Comparison of ENCODE assay signal across 24 cellular contexts in the genomic region with DNA sequence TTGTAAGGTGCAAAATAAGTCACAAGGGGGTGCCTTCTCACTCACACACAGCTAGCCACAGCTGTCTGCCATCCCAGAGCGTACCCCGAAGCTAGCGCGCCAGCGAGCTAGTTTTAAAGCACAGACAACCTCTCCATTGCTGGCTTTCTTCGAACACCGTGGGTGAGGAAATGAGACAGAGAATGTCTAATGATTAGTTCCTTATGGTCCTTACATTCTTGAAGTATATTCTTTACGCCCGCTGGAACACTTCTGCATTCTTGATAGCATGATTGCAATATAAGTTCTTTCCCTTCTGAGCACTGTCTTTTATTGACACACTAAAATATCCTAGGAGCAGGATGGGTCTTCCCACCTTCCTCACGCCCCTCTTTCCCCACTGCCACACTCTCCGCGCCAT.
DNase-seq lines count a peak whose midpoint lies in the region; ATAC-seq, FAIRE-seq and TF ChIP-seq lines count a peak whose summit lies in the region.
"Had no signal": no experiment of that assay in that cellular context is flagged by ENCODE, and none has a peak within 500 bp of the region (broad histone marks: within the 10 kb centered on the region; RNA-seq: fewer than 3 reads in every experiment).

No MANE protein-coding gene starts in this region.

- H2AK5ac ChIP-seq in mesenchymal stem cell (ENCODE audit: low read length, severe bottlenecking) = no peak overlapping the region

- H2BK120ac ChIP-seq in mesenchymal stem cell (ENCODE audit: low read depth, low read length) = no peak overlapping the region

- H3K79me1 ChIP-seq in mesenchymal stem cell (replicated peaks; ENCODE audit: low read length, poor library complexity, severe bottlenecking) = peaks cover 3% of the 10 kb centered on the region

- TF ChIP-seq CTCF in chondrocyte (IDR thresholded peaks at IDR 0.05) (peak; percentile 34), gastroesophageal sphincter (IDR thresholded peaks at IDR 0.05) (peak in 1 of 4 experiments; percentile 22), vagina (IDR thresholded peaks at IDR 0.05) (no peak), mucosa of descending colon (IDR thresholded peaks at IDR 0.05) (no peak)

- H4K8ac ChIP-seq in mesenchymal stem cell (ENCODE audit: low read length) = no peak overlapping the region

- peaks cover 10% of the 10 kb centered on the region for H3K36me3 Mint-ChIP-seq in activated naive CD4-positive, alpha-beta T cell treated with anti-CD3 and anti-CD28 coated beads, Interleukin-2, amount 50 U/mL, for 24 hours
- H3K36me3 Mint-ChIP-seq in activated naive CD4-positive, alpha-beta T cell treated with anti-CD3 and anti-CD28 coated beads, Interleukin-2, amount 10 ng/mL, durations not matched to agents 7 days and 5 days = no peaks in the 10 kb centered on the region
- H3K36me3 Mint-ChIP-seq in chondrocyte (ENCODE audit: low read depth) = peaks cover 4% of the 10 kb centered on the region

- H3K27me3 ChIP-seq in gastroesophageal sphincter (no peaks in the 10 kb centered on the region), vagina (no peaks in the 10 kb centered on the region), mesenchymal stem cell (ENCODE audit: control insufficient read depth in 1 of 2, insufficient read depth in 1 of 2, low read length in 2 of 2) (no peaks in the 10 kb centered on the region)
- H3K27me3 ChIP-seq: heart right ventricle, uterus had no signal

- no peaks in the 10 kb centered on the region for H3K9me3 ChIP-seq in gastroesophageal sphincter
- no peaks in the 10 kb centered on the region for H3K9me3 ChIP-seq in vagina
- no peaks in the 10 kb centered on the region for H3K9me3 ChIP-seq in mucosa of descending colon
- no peaks in the 10 kb centered on the region for H3K9me3 ChIP-seq in mesenchymal stem cell (ENCODE audit: control insufficient read depth, low read length)
- H3K9me3 ChIP-seq: heart right ventricle, uterus had no signal

- no peak overlapping the region for H2BK12ac ChIP-seq in mesenchymal stem cell (ENCODE audit: low read length in 2 of 2)

- CTCF ChIA-PET in activated naive CD4-positive, alpha-beta T cell treated with anti-CD3 and anti-CD28 coated beads, Interleukin-2, amount 10 ng/mL, durations not matched to agents 7 days and 5 days (lab: Charles Lee) = no interaction called here

- H2BK15ac ChIP-seq in mesenchymal stem cell (ENCODE audit: low read depth, poor library complexity, severe bottlenecking) = no peak overlapping the region

- intact Hi-C loops in vagina (cut with DNase I) = no loop called here
- intact Hi-C loops in mucosa of descending colon (cut with DNase I, micrococcal nuclease) = no loop called here

- 51 to 57% methylated on average over 7 to 12 of the region's 12 CpGs for WGBS in gastroesophageal sphincter (ENCODE audit: low coverage in 1 of 2), 2 donors
- 97% methylated on average over 11 of the region's 12 CpGs for WGBS in mesenchymal stem cell

- peak overlapping the region in 1 of 2 donors; percentile 0 for H3K4me3 ChIP-seq in gastroesophageal sphincter
- H3K4me3 ChIP-seq in vagina = peak overlapping the region in 1 of 2 donors; percentile 10
- H3K4me3 ChIP-seq in mucosa of descending colon = no peak overlapping the region
- peak overlapping the region in 1 of 2 experiments; percentile 46 for H3K4me3 ChIP-seq in mesenchymal stem cell (ENCODE audit: insufficient read depth in 1 of 2, low read depth in 1 of 2, low read length in 2 of 2)
- H3K4me3 ChIP-seq: heart right ventricle, PC-9, uterus had no signal

- H2BK5ac ChIP-seq in mesenchymal stem cell (ENCODE audit: low read depth, low read length, poor library complexity, severe bottlenecking) = no peak overlapping the region

- H3K27ac ChIP-seq in gastroesophageal sphincter = peak overlapping the region in 3 of 4 donors; percentile 29 to 83 (median 61)
- peak overlapping the region; percentile 59 for H3K27ac ChIP-seq in vagina
- H3K27ac ChIP-seq in mesenchymal stem cell (ENCODE audit: low read length, poor library complexity, severe bottlenecking) = no peak overlapping the region
- H3K27ac ChIP-seq: PC-9 had no signal

- TF ChIP-seq EP300 in gastroesophageal sphincter (IDR thresholded peaks at IDR 0.05) = no peak

- H3K18ac ChIP-seq in mesenchymal stem cell (ENCODE audit: low read depth in 1 of 2, low read length in 2 of 2) = no peak overlapping the region

- TF ChIP-seq POLR2A in gastroesophageal sphincter (IDR thresholded peaks at IDR 0.05) (no peak), vagina (IDR thresholded peaks at IDR 0.05) (no peak), GM12892 (IDR thresholded peaks at IDR 0.05; ENCODE audit: low read depth, low read length) (no peak)

- FAIRE-seq in GM12892 (lab: Jason Lieb, UNC) = no peak

- no peak overlapping the region for H4K91ac ChIP-seq in mesenchymal stem cell (ENCODE audit: low read length)

- H3K14ac ChIP-seq in mesenchymal stem cell (ENCODE audit: low read length in 2 of 2) = no peak overlapping the region

- peaks cover 22% of the 10 kb centered on the region for H3K4me1 Mint-ChIP-seq in activated naive CD4-positive, alpha-beta T cell treated with anti-CD3 and anti-CD28 coated beads, Interleukin-2, amount 50 U/mL, for 24 hours
- H3K4me1 Mint-ChIP-seq in activated naive CD4-positive, alpha-beta T cell treated with anti-CD3 and anti-CD28 coated beads, Interleukin-2, amount 10 ng/mL, durations not matched to agents 7 days and 5 days = peaks cover 6% of the 10 kb centered on the region
- no peaks in the 10 kb centered on the region for H3K4me1 Mint-ChIP-seq in chondrocyte (ENCODE audit: low read depth)

- H3K27ac Mint-ChIP-seq in activated naive CD4-positive, alpha-beta T cell treated with anti-CD3 and anti-CD28 coated beads, Interleukin-2, amount 50 U/mL, for 24 hours = peak overlapping the region; percentile 69
- H3K27ac Mint-ChIP-seq in activated naive CD4-positive, alpha-beta T cell treated with anti-CD3 and anti-CD28 coated beads, Interleukin-2, amount 10 ng/mL, durations not matched to agents 7 days and 5 days = no peak overlapping the region
- no peak overlapping the region for H3K27ac Mint-ChIP-seq in chondrocyte (ENCODE audit: unreplicated experiment)

- H3K4me3 Mint-ChIP-seq in activated naive CD4-positive, alpha-beta T cell treated with anti-CD3 and anti-CD28 coated beads, Interleukin-2, amount 50 U/mL, for 24 hours = no peak overlapping the region
- no peak overlapping the region for H3K4me3 Mint-ChIP-seq in activated naive CD4-positive, alpha-beta T cell treated with anti-CD3 and anti-CD28 coated beads, Interleukin-2, amount 10 ng/mL, durations not matched to agents 7 days and 5 days
- no peak overlapping the region for H3K4me3 Mint-ChIP-seq in chondrocyte (ENCODE audit: unreplicated experiment)
- H3K4me3 Mint-ChIP-seq: CD4-positive, CD25-positive, alpha-beta regulatory T cell; central memory CD8-positive, alpha-beta T cell had no signal

- no peak overlapping the region for H3K9ac ChIP-seq in mesenchymal stem cell (ENCODE audit: low read length)

- H3K9me3 Mint-ChIP-seq in activated naive CD4-positive, alpha-beta T cell treated with anti-CD3 and anti-CD28 coated beads, Interleukin-2, amount 50 U/mL, for 24 hours = no peaks in the 10 kb centered on the region
- H3K9me3 Mint-ChIP-seq in activated naive CD4-positive, alpha-beta T cell treated with anti-CD3 and anti-CD28 coated beads, Interleukin-2, amount 10 ng/mL, durations not matched to agents 7 days and 5 days = no peaks in the 10 kb centered on the region
- no peaks in the 10 kb centered on the region for H3K9me3 Mint-ChIP-seq in chondrocyte (ENCODE audit: low read depth)
- H3K9me3 Mint-ChIP-seq: CD4-positive, CD25-positive, alpha-beta regulatory T cell; central memory CD8-positive, alpha-beta T cell had no signal

- H3K4me1 ChIP-seq in gastroesophageal sphincter = peaks cover 0 to 38% (median 4%) of the 10 kb centered on the region in 3 donors
- no peaks in the 10 kb centered on the region for H3K4me1 ChIP-seq in vagina
- H3K4me1 ChIP-seq in mucosa of descending colon (ENCODE audit: low read depth) = no peaks in the 10 kb centered on the region
- no peaks in the 10 kb centered on the region for H3K4me1 ChIP-seq in mesenchymal stem cell (ENCODE audit: control insufficient read depth, insufficient read depth, low read depth, low read length)
- H3K4me1 ChIP-seq: uterus had no signal

- H3K4ac ChIP-seq in mesenchymal stem cell (ENCODE audit: low read depth in 1 of 2, low read length in 2 of 2) = no peak overlapping the region

- H2AFZ ChIP-seq in mesenchymal stem cell (ENCODE audit: low read depth, low read length) = no peak overlapping the region
- H2AFZ ChIP-seq: PC-9 had no signal

- H3K36me3 ChIP-seq in gastroesophageal sphincter (no peaks in the 10 kb centered on the region), vagina (no peaks in the 10 kb centered on the region), mucosa of descending colon (ENCODE audit: low read depth) (no peaks in the 10 kb centered on the region), mesenchymal stem cell (ENCODE audit: control insufficient read depth in 1 of 2, insufficient read depth in 2 of 2, low read depth in 1 of 2, low read length in 2 of 2) (peaks cover 0 to 5% of the 10 kb centered on the region in 2 experiments)
- H3K36me3 ChIP-seq: heart right ventricle, uterus had no signal

- no peak for DNase-seq in activated naive CD4-positive, alpha-beta T cell treated with anti-CD3 and anti-CD28 coated beads, Interleukin-2, amount 10 ng/mL, durations not matched to agents 7 days and 5 days
- DNase-seq in chondrocyte (ENCODE audit: low spot score) (no peak), vagina (ENCODE audit: extremely low spot score in 2 of 2) (no peak), mucosa of descending colon (no peak), mesenchymal stem cell (no peak), GM12892 (ENCODE audit: insufficient read length) (no peak)
- DNase-seq: activated CD4-positive, alpha-beta T cell treated with anti-CD3 and anti-CD28 coated beads, Interleukin-2, amount 50 U/mL, for 1 hour; activated CD8-positive, alpha-beta memory T cell treated with anti-CD3 and anti-CD28 coated beads, Interleukin-2, amount 50 U/mL, for 48 hours; activated effector memory CD4-positive, alpha-beta T cell treated with anti-CD3 and anti-CD28 coated beads, Interleukin-2, amount 50 U/mL, for 16 hours; CD4-positive, CD25-positive, alpha-beta regulatory T cell; effector memory CD4-positive, alpha-beta T cell; GOT3; heart right ventricle; left ventricle myocardium superior; MM.1S; NCI-H1694 treated with DMSO at 0.1 percent for 48 hours; NCI-H226; PC-9; stimulated activated CD4-positive, alpha-beta T cell treated with anti-CD3 and anti-CD28 coated beads, Interleukin-4, amount 100 ng/mL, for 4 hours; T-helper 1 cell; uterus had no signal

- ATAC-seq in gastroesophageal sphincter = no peak
- no peak for ATAC-seq in mucosa of descending colon

- no peaks in the 10 kb centered on the region for H3K27me3 Mint-ChIP-seq in activated naive CD4-positive, alpha-beta T cell treated with anti-CD3 and anti-CD28 coated beads, Interleukin-2, amount 50 U/mL, for 24 hours
- H3K27me3 Mint-ChIP-seq in activated naive CD4-positive, alpha-beta T cell treated with anti-CD3 and anti-CD28 coated beads, Interleukin-2, amount 10 ng/mL, durations not matched to agents 7 days and 5 days = no peaks in the 10 kb centered on the region
- H3K27me3 Mint-ChIP-seq in chondrocyte (ENCODE audit: low read depth) = no peaks in the 10 kb centered on the region
- H3K27me3 Mint-ChIP-seq: CD4-positive, CD25-positive, alpha-beta regulatory T cell; central memory CD8-positive, alpha-beta T cell had no signal

- H3K4me2 ChIP-seq in mesenchymal stem cell (ENCODE audit: low read length, poor library complexity, severe bottlenecking) = no peak overlapping the region
- H3K4me2 ChIP-seq: PC-9 had no signal

- no peak overlapping the region for H3K23ac ChIP-seq in mesenchymal stem cell (ENCODE audit: low read length in 2 of 2)
